Comparison of ENCODE assay signal across 29 cellular contexts in the genomic region with DNA sequence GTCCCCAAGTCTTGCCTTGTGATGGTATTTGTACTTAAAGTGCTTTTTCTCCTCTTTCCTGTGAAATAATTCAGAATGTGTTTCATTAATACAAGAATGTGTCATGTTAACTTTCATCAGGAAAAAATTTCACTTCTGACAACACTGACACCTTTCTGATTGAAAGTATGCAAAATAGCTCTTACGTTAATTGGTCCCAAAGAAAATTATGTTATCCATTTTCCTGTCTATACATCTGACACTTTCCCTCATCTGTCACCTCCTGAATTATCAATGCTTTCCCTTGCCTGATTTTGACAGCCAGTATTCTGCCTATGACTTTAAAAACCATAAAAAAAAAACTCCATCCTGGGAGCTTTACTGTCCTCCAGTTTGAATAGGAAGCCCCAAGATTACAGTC.
"Had no signal": no experiment of that assay in that cellular context is flagged by ENCODE, and none has a peak within 500 bp of the region (broad histone marks: within the 10 kb centered on the region; RNA-seq: fewer than 3 reads in every experiment).

No MANE protein-coding gene starts in this region.

- FAIRE-seq: islet of Langerhans, kidney had no signal

- H3K27ac Mint-ChIP-seq: immature natural killer cell; mesothelial cell of epicardium; natural killer cell; stimulated activated memory B cell treated with anti-CD40 and anti-IgM and Interleukin-4, amounts not matched to agents 10 μg/mL and 1 μg/mL and 100 μg/mL, for 72 hours; stimulated activated naive CD8-positive, alpha-beta T cell treated with anti-CD3 and anti-CD28 coated beads, Interleukin-15, amount 100 ng/mL, for 72 hours; type B pancreatic cell had no signal

- H3K36me3 ChIP-seq: left lung, right atrium auricular region, right lobe of liver, tibial nerve, uterus had no signal

- H3K27me3 ChIP-seq: left lung, right atrium auricular region, right lobe of liver, tibial nerve, uterus had no signal

- H3K4me1 Mint-ChIP-seq: immature natural killer cell; naive B cell; natural killer cell; stimulated activated memory B cell treated with anti-CD40 and anti-IgM and Interleukin-4, amounts not matched to agents 10 μg/mL and 1 μg/mL and 100 μg/mL, for 72 hours; stimulated activated naive CD8-positive, alpha-beta T cell treated with anti-CD3 and anti-CD28 coated beads, Interleukin-15, amount 100 ng/mL, for 72 hours had no signal

- H3K4me3 ChIP-seq: left lung, lung, psoas muscle, right atrium auricular region, right lobe of liver, smooth muscle cell, tibial nerve, uterus had no signal

- H3K27ac ChIP-seq: left lung, parathyroid adenoma, psoas muscle, right atrium auricular region, right lobe of liver, tibial nerve, uterus had no signal

- H3K9me3 ChIP-seq: left lung, psoas muscle, right atrium auricular region, right lobe of liver, tibial nerve, uterus had no signal

- H3K4me3 Mint-ChIP-seq: immature natural killer cell; mesothelial cell of epicardium; naive B cell; natural killer cell; neural crest cell; stimulated activated memory B cell treated with anti-CD40 and anti-IgM and Interleukin-4, amounts not matched to agents 10 μg/mL and 1 μg/mL and 100 μg/mL, for 72 hours; stimulated activated naive CD8-positive, alpha-beta T cell treated with anti-CD3 and anti-CD28 coated beads, Interleukin-15, amount 100 ng/mL, for 72 hours; type B pancreatic cell had no signal

- H2AFZ ChIP-seq: parathyroid adenoma had no signal

- H3K27me3 Mint-ChIP-seq: stimulated activated memory B cell treated with anti-CD40 and anti-IgM and Interleukin-4, amounts not matched to agents 10 μg/mL and 1 μg/mL and 100 μg/mL, for 72 hours; type B pancreatic cell had no signal

- H3K9me3 Mint-ChIP-seq: immature natural killer cell; mesothelial cell of epicardium; naive B cell; natural killer cell; neural crest cell; stimulated activated memory B cell treated with anti-CD40 and anti-IgM and Interleukin-4, amounts not matched to agents 10 μg/mL and 1 μg/mL and 100 μg/mL, for 72 hours; stimulated activated naive CD8-positive, alpha-beta T cell treated with anti-CD3 and anti-CD28 coated beads, Interleukin-15, amount 100 ng/mL, for 72 hours; type B pancreatic cell had no signal

- H3K36me3 Mint-ChIP-seq: immature natural killer cell; mesothelial cell of epicardium; naive B cell; natural killer cell; stimulated activated memory B cell treated with anti-CD40 and anti-IgM and Interleukin-4, amounts not matched to agents 10 μg/mL and 1 μg/mL and 100 μg/mL, for 72 hours; type B pancreatic cell had no signal

- H3K9ac ChIP-seq: parathyroid adenoma had no signal

- DNase-seq: hypothalamus; immature natural killer cell; kidney; left colon; left lung; mesendoderm; naive B cell; natural killer cell; nucleus accumbens; psoas muscle; right lobe of liver; stimulated activated CD4-positive, alpha-beta T cell treated with anti-CD3 and anti-CD28 coated beads, Interleukin-1b, Interleukin-23, amount 100 ng/mL, for 48 hours; stimulated activated CD4-positive, alpha-beta T cell treated with anti-CD3 and anti-CD28 coated beads, Interleukin-2, amount 100 ng/mL, for 48 hours; stimulated activated CD4-positive, alpha-beta T cell treated with anti-CD3 and anti-CD28 coated beads, Interleukin-4, amount 100 ng/mL, for 4 hours; stimulated activated CD8-positive, alpha-beta memory T cell treated with anti-CD3 and anti-CD28 coated beads, Interleukin-4, amount 100 ng/mL, for 48 hours; stimulated activated naive CD4-positive, alpha-beta T cell treated with Interleukin-2 at 50 U/mL for 16 hours; stimulated activated naive CD8-positive, alpha-beta T cell treated with anti-CD3 and anti-CD28 coated beads, Interleukin-15, amount 100 ng/mL, for 72 hours; substantia nigra; uterus had no signal

- H3K4me1 ChIP-seq: left lung, parathyroid adenoma, psoas muscle, right atrium auricular region, right lobe of liver, uterus had no signal

- ATAC-seq: left colon; left lung; natural killer cell; psoas muscle; right lobe of liver; stimulated activated memory B cell treated with anti-CD40 and anti-IgM and Interleukin-4, amounts not matched to agents 10 μg/mL and 1 μg/mL and 100 μg/mL, for 72 hours; stimulated activated naive CD8-positive, alpha-beta T cell treated with anti-CD3 and anti-CD28 coated beads, Interleukin-15, amount 100 ng/mL, for 72 hours had no signal

- H3K4me2 ChIP-seq: smooth muscle cell had no signal

- H3K79me2 ChIP-seq: parathyroid adenoma had no signal
